Comparison of ENCODE assay signal across 30 cellular contexts in genomic region chr10:101140950-101141621, GRCh38. TPM values are rescaled to one million over a fixed set of nuclear protein-coding genes. Genes with fewer than 3 reads are reported as not detected.
DNase-seq lines count a peak whose midpoint lies in the region; ATAC-seq and TF ChIP-seq lines count a peak whose summit lies in the region.
"Had no signal": no experiment of that assay in that cellular context is flagged by ENCODE, and none has a peak within 500 bp of the region (broad histone marks: within the 10 kb centered on the region; RNA-seq: fewer than 3 reads in every experiment).

No MANE protein-coding gene starts in this region.

- H3K4me3 ChIP-seq in colonic mucosa = no peak overlapping the region
- H3K4me3 ChIP-seq: gastrocnemius medialis, GM12878, GM23248, Peyer's patch, transverse colon had no signal

- H3K4me3 Mint-ChIP-seq in CD4-positive, alpha-beta T cell = peak overlapping the region; percentile 30
- H3K4me3 Mint-ChIP-seq in T-cell (peak overlapping the region in 2 of 3 donors; percentile 6 to 48), neural crest cell (no peak overlapping the region)
- H3K4me3 Mint-ChIP-seq: activated CD4-positive, alpha-beta memory T cell treated with anti-CD3 and anti-CD28 coated beads for 36 hours; activated naive CD8-positive, alpha-beta T cell treated with anti-CD3 and anti-CD28 coated beads, Interleukin-2, amount 50 U/mL, for 24 hours; immature natural killer cell had no signal

- H3K9me3 Mint-ChIP-seq in CD4-positive, alpha-beta T cell = no peaks in the 10 kb centered on the region
- H3K9me3 Mint-ChIP-seq in T-cell (no peaks in the 10 kb centered on the region), neural crest cell (no peaks in the 10 kb centered on the region)
- H3K9me3 Mint-ChIP-seq: activated B cell treated with CpG ODN at 0.5 μM for 24 hours; activated CD4-positive, alpha-beta memory T cell treated with anti-CD3 and anti-CD28 coated beads for 36 hours; activated naive CD8-positive, alpha-beta T cell treated with anti-CD3 and anti-CD28 coated beads, Interleukin-2, amount 50 U/mL, for 24 hours; immature natural killer cell had no signal

- peaks cover 21% of the 10 kb centered on the region for H3K4me1 Mint-ChIP-seq in CD4-positive, alpha-beta T cell (ENCODE audit: low read depth)
- peaks cover 27 to 34% (median 31%) of the 10 kb centered on the region in 3 donors for H3K4me1 Mint-ChIP-seq in T-cell
- peaks cover 3% of the 10 kb centered on the region for H3K4me1 Mint-ChIP-seq in neural crest cell

- H3K27ac ChIP-seq in 22Rv1 (peak overlapping the region; percentile 88), colonic mucosa (no peak overlapping the region)
- no peak overlapping the region for H3K27ac ChIP-seq in CD4-positive, alpha-beta T cell (ENCODE audit: low read depth, low read length)
- H3K27ac ChIP-seq: gastrocnemius medialis, GM23248, Peyer's patch, transverse colon had no signal

- no peak overlapping the region for H3K9ac ChIP-seq in colonic mucosa (ENCODE audit: low read depth in 2 of 2, low read length in 2 of 2)
- H3K9ac ChIP-seq: GM23248 had no signal

- no peaks in the 10 kb centered on the region for H3K36me3 Mint-ChIP-seq in CD4-positive, alpha-beta T cell (ENCODE audit: low read depth)
- H3K36me3 Mint-ChIP-seq in T-cell (no peaks in the 10 kb centered on the region), neural crest cell (ENCODE audit: low read depth) (peaks cover 3% of the 10 kb centered on the region)
- H3K36me3 Mint-ChIP-seq: activated CD4-positive, alpha-beta memory T cell treated with anti-CD3 and anti-CD28 coated beads for 36 hours; immature natural killer cell had no signal

- no peaks in the 10 kb centered on the region for H3K9me3 ChIP-seq in CD4-positive, alpha-beta T cell (ENCODE audit: control insufficient read depth, low read length)
- H3K9me3 ChIP-seq in colonic mucosa = no peaks in the 10 kb centered on the region
- H3K9me3 ChIP-seq: gastrocnemius medialis, Peyer's patch, transverse colon had no signal

- H3K27me3 Mint-ChIP-seq in CD4-positive, alpha-beta T cell = peaks cover 95% of the 10 kb centered on the region
- H3K27me3 Mint-ChIP-seq in T-cell (peaks cover 63 to 94% of the 10 kb centered on the region in 2 donors), neural crest cell (ENCODE audit: low read depth) (peaks cover 100% of the 10 kb centered on the region)

- intact Hi-C loops in CD4-positive, alpha-beta T cell (cut with DNase I, micrococcal nuclease) = loop anchor here (5.0 kb wide), 2 partner anchors 89 to 99 kb away; no protein-coding TSS in a partner anchor
- intact Hi-C loops in colonic mucosa (cut with DNase I) = loop anchor here (10.0 kb wide), 1 partner anchor 86 kb away; no protein-coding TSS in a partner anchor

- POLR2A ChIA-PET in CD4-positive, alpha-beta T cell (lab: Charles Lee) = interaction anchor here (1.4 to 1.7 kb wide), 3 partner anchors 19 to 49 kb away, joined by 4 to 23 read pairs (median 5); no protein-coding TSS in a partner anchor
- POLR2A ChIA-PET in T-cell (lab: Charles Lee) = interaction anchor here in 1 of 2 donors (0.5 to 0.8 kb wide), 2 partner anchors 40 to 400 kb away, joined by 3 to 4 read pairs; no protein-coding TSS in a partner anchor

- H3K27ac Mint-ChIP-seq in CD4-positive, alpha-beta T cell = no peak overlapping the region
- H3K27ac Mint-ChIP-seq in T-cell = no peak overlapping the region
- peak overlapping the region; percentile 27 for H3K27ac Mint-ChIP-seq in neural crest cell (ENCODE audit: unreplicated experiment)
- H3K27ac Mint-ChIP-seq: activated B cell treated with CpG ODN at 0.5 μM for 24 hours; activated CD4-positive, alpha-beta memory T cell treated with anti-CD3 and anti-CD28 coated beads for 36 hours; activated naive CD8-positive, alpha-beta T cell treated with anti-CD3 and anti-CD28 coated beads, Interleukin-2, amount 50 U/mL, for 24 hours; CD14-positive monocyte; immature natural killer cell had no signal

- CTCF ChIA-PET in CD4-positive, alpha-beta T cell (lab: Charles Lee) = interaction anchor here (0.6 to 6.7 kb wide), 14 partner anchors 9 to 1562 kb away, joined by 3 to 151 read pairs (median 8); partner anchors contain the start of genes KAZALD1 and TLX1
- CTCF ChIA-PET in T-cell (lab: Charles Lee) = interaction anchor here (0.5 to 4.0 kb wide), 20 partner anchors 9 to 127 kb away, joined by 3 to 93 read pairs (median 5); no protein-coding TSS in a partner anchor

- DNase-seq in CD4-positive, alpha-beta T cell = no peak
- DNase-seq in T-cell (no peak), neural crest cell (ENCODE audit: low read depth, low spot score) (no peak), DMS 273 (lab: John Stamatoyannopoulos, UW; ENCODE audit: unreplicated experiment) (no peak), colonic mucosa (no peak), UCSD-AML1 (lab: John Stamatoyannopoulos, UW; ENCODE audit: unreplicated experiment) (no peak)
- DNase-seq: activated B cell treated with CpG ODN at 0.5 μM for 24 hours; activated CD4-positive, alpha-beta memory T cell treated with anti-CD3 and anti-CD28 coated beads for 36 hours; activated CD8-positive, alpha-beta memory T cell treated with anti-CD3 and anti-CD28 coated beads, Interleukin-2, amount 50 U/mL, for 4 hours; activated naive CD8-positive, alpha-beta T cell treated with anti-CD3 and anti-CD28 coated beads, Interleukin-2, amount 50 U/mL, for 24 hours; gastrocnemius medialis; GM23248; hippocampal formation; immature natural killer cell; left colon; NCI-H1048; NCI-H1694; NCI-H526 treated with DMSO at 0.1 percent for 48 hours; SHP77 treated with DMSO at 0.1 percent for 48 hours; small intestine; stimulated activated CD4-positive, alpha-beta T cell treated with anti-CD3 and anti-CD28 coated beads, Interleukin-1b, Interleukin-23, amount 100 ng/mL, for 48 hours; stimulated activated CD8-positive, alpha-beta memory T cell treated with anti-CD3 and anti-CD28 coated beads, Interleukin-4, amount 100 ng/mL, for 48 hours; T-helper 9 cell; transverse colon had no signal

- peaks cover 99% of the 10 kb centered on the region for H3K27me3 ChIP-seq in CD4-positive, alpha-beta T cell (ENCODE audit: control insufficient read depth, insufficient read depth, low read length)
- peaks cover 95% of the 10 kb centered on the region for H3K27me3 ChIP-seq in colonic mucosa

- TF ChIP-seq CTCF in 22Rv1 (IDR thresholded peaks at IDR 0.05) = no peak
- TF ChIP-seq CTCF in CD4-positive, alpha-beta T cell (IDR thresholded peaks at IDR 0.05) = no peak
- no peak for TF ChIP-seq CTCF in neural crest cell (conservative IDR thresholded peaks at IDR 0.05)
- TF ChIP-seq CTCF in colonic mucosa (IDR thresholded peaks at IDR 0.05) = no peak

- no peak for ATAC-seq in CD4-positive, alpha-beta T cell (ENCODE audit: poor library complexity)
- no peak for ATAC-seq in T-cell (replicated peaks in 1 of 4)
- ATAC-seq: activated naive CD8-positive, alpha-beta T cell treated with anti-CD3 and anti-CD28 coated beads, Interleukin-2, amount 50 U/mL, for 24 hours; left colon had no signal

- no peaks in the 10 kb centered on the region for H3K36me3 ChIP-seq in colonic mucosa
- H3K36me3 ChIP-seq: gastrocnemius medialis, Peyer's patch, transverse colon had no signal

- no peaks in the 10 kb centered on the region for H3K4me1 ChIP-seq in colonic mucosa

RNA-seq across cellular contexts. Expression of gene TLX1, which starts 10.0 kb away (rescaled TPM):
- not detected for total RNA-seq in CD4-positive, alpha-beta T cell
- total RNA-seq in T-cell (not detected), neural crest cell (0.16 and 0.33 TPM in 2 replicates), colonic mucosa (under 1 TPM; 0.21 to 0.52 TPM)
- total RNA-seq: activated B cell treated with CpG ODN at 0.5 μM for 24 hours; activated CD4-positive, alpha-beta memory T cell treated with anti-CD3 and anti-CD28 coated beads for 36 hours; dermis microvascular lymphatic vessel endothelial cell; gastrocnemius medialis; GM12878; GM23248; omental fat pad had no signal
